5 cellular contexts compared by ENCODE assay signal in genomic region chr1:15297975-15298374, GRCh38. TPM values are rescaled to one million over a fixed set of nuclear protein-coding genes. Genes with fewer than 3 reads are reported as not detected.
"Had no signal": no experiment of that assay in that cellular context is flagged by ENCODE, and none has a peak within 500 bp of the region (broad histone marks: within the 10 kb centered on the region; RNA-seq: fewer than 3 reads in every experiment).

No MANE protein-coding gene starts in this region.

RNA-seq across cellular contexts. Expression of gene FHAD1, which starts 51.0 kb away (rescaled TPM):
- total RNA-seq: left lobe of liver, left ventricle myocardium inferior, left ventricle myocardium superior, lung microvascular endothelial cell had no signal
- polyA plus RNA-seq: naive thymus-derived CD4-positive, alpha-beta T cell had no signal
